16 cellular contexts compared by ENCODE assay signal in the genomic region with DNA sequence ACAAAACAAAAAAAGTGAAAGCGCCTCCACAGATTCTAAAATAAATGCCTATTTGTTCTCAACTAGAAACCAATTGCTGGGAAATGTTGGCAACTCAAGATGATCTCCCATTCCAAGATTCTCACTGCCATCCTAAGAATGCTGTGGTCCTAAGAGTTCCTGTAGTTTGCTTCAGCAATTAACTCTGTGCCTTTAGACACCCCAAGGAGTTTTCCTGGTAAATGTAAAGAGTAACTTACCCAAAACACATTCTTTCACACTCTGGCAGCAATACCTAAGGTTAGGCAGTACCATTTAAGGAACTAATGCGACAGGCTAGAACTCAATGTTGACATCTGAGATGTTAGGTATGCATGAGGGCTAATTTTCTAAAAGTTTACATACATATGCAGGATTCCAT. TPM values are rescaled to one million over a fixed set of nuclear protein-coding genes. Genes with fewer than 3 reads are reported as not detected.
DNase-seq lines count a peak whose midpoint lies in the region; ATAC-seq, FAIRE-seq and TF ChIP-seq lines count a peak whose summit lies in the region.
"Had no signal": no experiment of that assay in that cellular context is flagged by ENCODE, and none has a peak within 500 bp of the region (broad histone marks: within the 10 kb centered on the region; RNA-seq: fewer than 3 reads in every experiment).

No MANE protein-coding gene starts in this region.

- H3K27ac ChIP-seq in A673 (ENCODE audit: low read depth, low read length, poor library complexity, severe bottlenecking), result peak overlapping the region; percentile 6

- no peak for TF ChIP-seq POLR2A in GM12892 (IDR thresholded peaks at IDR 0.05; ENCODE audit: low read depth, low read length)

- no peaks in the 10 kb centered on the region for H3K9me3 ChIP-seq in A673 (ENCODE audit: low read depth, low read length, poor library complexity, severe bottlenecking)
- no peaks in the 10 kb centered on the region for H3K9me3 ChIP-seq in adipocyte (ENCODE audit: control insufficient read depth, low read length)

- CTCF ChIA-PET in A673 (lab: Charles Lee), result no interaction called here

- H3K9ac ChIP-seq in adipocyte (ENCODE audit: low read length), result no peak overlapping the region

- BruUV-seq in A673 (replicated peaks; lab: Mats Ljungman, UMichigan), result no TSS peak

- H3K4me1 ChIP-seq in A673 (ENCODE audit: insufficient read depth, low read length, poor library complexity, severe bottlenecking) (peaks cover 42% of the 10 kb centered on the region), adipocyte (ENCODE audit: control insufficient read depth, insufficient read depth, low read length) (peaks cover 33% of the 10 kb centered on the region)

- DNase-seq in A673 (ENCODE audit: low spot score), result no peak
- no peak for DNase-seq in GM12892 (ENCODE audit: insufficient read length)
- DNase-seq in adipocyte (ENCODE audit: low read depth), result peak; percentile 29
- peak; percentile 27 for DNase-seq in fibroblast of peridontal ligament (ENCODE audit: extremely low read depth)
- DNase-seq in NCI-H128 (lab: John Stamatoyannopoulos, UW; ENCODE audit: unreplicated experiment), result no peak
- no peak for DNase-seq in NCI-H2196 treated with DMSO at 0.1 percent for 48 hours (lab: John Stamatoyannopoulos, UW; ENCODE audit: unreplicated experiment)
- DNase-seq: Calu3; CD4-positive, alpha-beta T cell; DMS79; HCEC 1CT; NCI-H1092; NCI-H1694; SHP77 treated with DMSO at 0.1 percent for 48 hours had no signal

- H3K4me3 ChIP-seq in A673 (ENCODE audit: low read depth, low read length, poor library complexity, severe bottlenecking), result no peak overlapping the region
- no peak overlapping the region for H3K4me3 ChIP-seq in adipocyte (ENCODE audit: low read length)

- H3K36me3 ChIP-seq in A673 (ENCODE audit: insufficient read depth, low read length, poor library complexity, severe bottlenecking), result no peaks in the 10 kb centered on the region
- no peaks in the 10 kb centered on the region for H3K36me3 ChIP-seq in adipocyte (ENCODE audit: control insufficient read depth, insufficient read depth, low read length, severe bottlenecking)

- TF ChIP-seq CTCF in A673 (conservative IDR thresholded peaks at IDR 0.05; ENCODE audit: low read depth, low read length), result no peak

- POLR2A ChIA-PET in A673 (lab: Charles Lee; ENCODE audit: low non-redundant PET), result no interaction called here

- ATAC-seq in HG03432 (IDR thresholded peaks at IDR 0.05; ENCODE audit: unreplicated experiment), result no peak
- no peak for ATAC-seq in esophagus mucosa

- no peaks in the 10 kb centered on the region for H3K27me3 ChIP-seq in A673 (replicated peaks; ENCODE audit: insufficient read depth, low read depth, low read length, poor library complexity)
- H3K27me3 ChIP-seq in adipocyte (replicated peaks; ENCODE audit: control insufficient read depth, insufficient read depth, low read length), result no peaks in the 10 kb centered on the region

- peak; percentile 87 for FAIRE-seq in GM12892 (lab: Jason Lieb, UNC)
- FAIRE-seq: RCC 7860 had no signal

- intact Hi-C loops in A673 (cut with micrococcal nuclease; ENCODE audit: unreplicated experiment), result no loop called here

RNA-seq across cellular contexts. Expression of a gene that starts 58.8 kb away (rescaled TPM):
- total RNA-seq in A673 (2021) (35.9 and 38.9 TPM in 2 replicates), esophagus mucosa (37.0 TPM)
- 75.2 TPM for polyA plus RNA-seq in GM12892 (2012; ENCODE audit: missing spikeins)

Comparison
In these comparisons a context has a peak if more than half of its experiments do, and no peak if none do; other contexts are left out.
1. DNase-seq: peak in adipocyte (single experiment) and fibroblast of peridontal ligament (single experiment); none in A673 (single experiment), GM12892 (single experiment), NCI-H128 (single experiment) and NCI-H2196 treated with DMSO at 0.1 percent for 48 hours (single experiment).